20 cellular contexts compared by ENCODE assay signal in genomic region chr5:117326997-117327396, GRCh38.
"Had no signal": no experiment of that assay in that cellular context is flagged by ENCODE, and none has a peak within 500 bp of the region (broad histone marks: within the 10 kb centered on the region; RNA-seq: fewer than 3 reads in every experiment).

No MANE protein-coding gene starts in this region.

- H3K27ac ChIP-seq: foreskin keratinocyte, heart left ventricle, neutrophil, psoas muscle, right lobe of liver, suprapubic skin, thyroid gland had no signal

- H3K27me3 ChIP-seq: foreskin keratinocyte, heart left ventricle, neutrophil, right lobe of liver, suprapubic skin, thyroid gland had no signal

- DNase-seq: dermis blood vessel endothelial cell; erythroblast; foreskin keratinocyte; heart left ventricle; hippocampal formation; islet precursor cell; mammary epithelial cell; naive thymus-derived CD4-positive, alpha-beta T cell; nephron progenitor cell; psoas muscle; retina; right lobe of liver; stimulated activated CD4-positive, alpha-beta T cell treated with anti-CD3 and anti-CD28 coated beads, Interleukin-4, amount 100 ng/mL, for 1 hour; stimulated activated CD8-positive, alpha-beta memory T cell treated with anti-CD3 and anti-CD28 coated beads, Interleukin-4, amount 100 ng/mL, for 48 hours; stimulated activated naive CD8-positive, alpha-beta T cell treated with anti-CD3 and anti-CD28 coated beads, Interleukin-15, Interleukin-2, amounts not matched to agents 100 U/mL and 50 U/mL, for 24 hours; thyroid gland had no signal

- H3K4me3 ChIP-seq: heart left ventricle, psoas muscle, right lobe of liver, suprapubic skin, thyroid gland had no signal

- H3K4me1 ChIP-seq: foreskin keratinocyte, heart left ventricle, psoas muscle, right lobe of liver, suprapubic skin, thyroid gland had no signal

- H3K9me3 ChIP-seq: heart left ventricle, neutrophil, psoas muscle, right lobe of liver, suprapubic skin, thyroid gland had no signal

- ATAC-seq: foreskin keratinocyte; heart left ventricle; left lobe of liver; naive thymus-derived CD4-positive, alpha-beta T cell; psoas muscle; right lobe of liver; stimulated activated effector memory CD8-positive, alpha-beta T cell treated with anti-CD3 and anti-CD28 coated beads, Interleukin-12 subunit alpha, Interleukin-12 subunit beta, amount 100 ng/mL, for 72 hours; stimulated activated naive CD8-positive, alpha-beta T cell treated with anti-CD3 and anti-CD28 coated beads, Interleukin-15, Interleukin-2, amounts not matched to agents 100 U/mL and 50 U/mL, for 24 hours had no signal

- H3K36me3 ChIP-seq: heart left ventricle, neutrophil, right lobe of liver, suprapubic skin, thyroid gland had no signal
